ENCODE assay signal across 1 cellular context in genomic region chr14:94670692-94671285, GRCh38.
TF ChIP-seq lines count a peak whose summit lies in the region.

No MANE protein-coding gene starts in this region.

TF ChIP-seq in HepG2, 621 proteins besides CTCF, POLR2A, EP300 and RAD21:
- TF ChIP-seq ZNF687 (CRISPR knock-in tag; IDR thresholded peaks at IDR 0.05) (0 out of 2 replicates have a peak, but pooled peaks have one; percentile 24), POGZ (CRISPR knock-in tag; IDR thresholded peaks at IDR 0.05) (no peak), MNT (IDR thresholded peaks at IDR 0.05) (peak; percentile 25; the same call in 1 of the 2 replicates), SIN3A (IDR thresholded peaks at IDR 0.05; ENCODE audit: borderline replicate concordance, low read depth, low read length) (no peak)
